Comparison of ENCODE assay signal across 26 cellular contexts in the genomic region with DNA sequence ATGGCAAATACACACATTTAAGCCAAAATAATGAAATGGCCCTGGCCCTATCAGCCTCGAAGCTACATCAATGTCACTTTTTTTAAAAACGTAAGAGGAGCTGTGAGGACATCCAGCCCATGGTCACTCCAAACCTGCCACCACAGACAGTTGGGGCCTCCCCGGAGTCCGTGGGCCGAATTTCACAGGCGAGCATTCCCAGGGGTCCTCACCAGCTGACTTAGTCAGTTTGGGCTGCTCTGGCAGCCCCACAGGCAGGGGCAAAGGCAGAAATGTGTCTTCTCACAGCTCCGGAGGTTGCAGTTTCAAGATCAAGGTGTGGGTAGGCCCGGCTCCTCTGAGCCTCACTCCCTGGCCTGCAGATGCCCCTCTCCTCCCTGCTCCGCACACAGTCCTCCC. TPM values are rescaled to one million over a fixed set of nuclear protein-coding genes. Genes with fewer than 3 reads are reported as not detected.
"Had no signal": no experiment of that assay in that cellular context is flagged by ENCODE, and none has a peak within 500 bp of the region (broad histone marks: within the 10 kb centered on the region; RNA-seq: fewer than 3 reads in every experiment).

No MANE protein-coding gene starts in this region.

- H3K27ac Mint-ChIP-seq: naive thymus-derived CD8-positive, alpha-beta T cell; nephron progenitor cell; progenitor cell of endocrine pancreas had no signal

- H3K36me3 Mint-ChIP-seq: naive thymus-derived CD8-positive, alpha-beta T cell had no signal

- DNase-seq: colonic mucosa; dermis blood vessel endothelial cell; effector memory CD4-positive, alpha-beta T cell; foreskin keratinocyte; heart left ventricle; left cardiac atrium; left ventricle myocardium inferior; mammary epithelial cell; naive thymus-derived CD8-positive, alpha-beta T cell; nephron progenitor cell; occipital lobe; right lobe of liver; small intestine; stimulated activated CD4-positive, alpha-beta T cell treated with anti-CD3 and anti-CD28 coated beads, Interleukin-12 subunit alpha, Interleukin-12 subunit beta, amount 100 ng/mL, for 4 hours; stimulated activated CD4-positive, alpha-beta T cell treated with anti-CD3 and anti-CD28 coated beads, Interleukin-1b, Interleukin-23, amount 100 ng/mL, for 48 hours; stimulated activated CD4-positive, alpha-beta T cell treated with anti-CD3 and anti-CD28 coated beads, Interleukin-4, amount 100 ng/mL, for 1 hour; stimulated activated CD8-positive, alpha-beta memory T cell treated with anti-CD3 and anti-CD28 coated beads, Interleukin-4, amount 100 ng/mL, for 48 hours; stimulated activated naive CD4-positive, alpha-beta T cell treated with Interleukin-2 at 50 U/mL for 16 hours; stomach; thyroid gland; trophoblast cell had no signal

- H3K4me3 Mint-ChIP-seq: naive thymus-derived CD8-positive, alpha-beta T cell; nephron progenitor cell had no signal

- ATAC-seq: foreskin keratinocyte; gastroesophageal sphincter; heart left ventricle; left cardiac atrium; naive thymus-derived CD8-positive, alpha-beta T cell; pancreas; right lobe of liver had no signal

- H3K9me3 Mint-ChIP-seq: naive thymus-derived CD8-positive, alpha-beta T cell; nephron progenitor cell had no signal

RNA-seq across cellular contexts. Expression of a gene that starts 25.8 kb away (rescaled TPM):
- total RNA-seq: fibroblast of lung, foreskin keratinocyte, mammary epithelial cell, myocyte, progenitor cell of endocrine pancreas had no signal
